Comparison of ENCODE assay signal across 22 cellular contexts in the genomic region with DNA sequence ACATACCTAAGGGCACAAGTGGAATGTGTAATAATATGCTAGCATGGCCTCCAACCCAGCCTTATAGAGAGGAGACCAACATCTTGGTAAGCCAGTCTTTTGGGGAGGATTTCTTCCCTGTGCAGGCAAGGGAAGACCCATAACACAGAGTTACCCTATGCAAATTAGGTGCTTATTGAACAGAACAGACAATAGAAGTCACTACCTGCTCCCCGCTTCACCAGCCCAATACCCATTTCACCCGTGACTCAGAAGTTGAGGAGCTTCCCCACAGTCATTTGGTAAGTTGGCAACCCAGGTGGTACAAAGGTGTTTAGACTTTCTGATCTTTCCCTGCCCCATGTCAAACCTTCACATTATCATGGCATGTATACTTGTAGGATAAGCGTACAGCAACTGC. TPM values are rescaled to one million over a fixed set of nuclear protein-coding genes. Genes with fewer than 3 reads are reported as not detected.
DNase-seq lines count a peak whose midpoint lies in the region; ATAC-seq and TF ChIP-seq lines count a peak whose summit lies in the region.
"Had no signal": no experiment of that assay in that cellular context is flagged by ENCODE, and none has a peak within 500 bp of the region (broad histone marks: within the 10 kb centered on the region; RNA-seq: fewer than 3 reads in every experiment).

No MANE protein-coding gene starts in this region.

- H3K36me3 ChIP-seq in WERI-Rb-1 = no peaks in the 10 kb centered on the region; the same call in 1 of the 2 replicates

- intact Hi-C loops in dorsolateral prefrontal cortex (cut with DNase I) = no loop called here

- peak overlapping the region in 54 of 59 donors; percentile 60 to 97 (median 90) for H3K27ac ChIP-seq in dorsolateral prefrontal cortex
- peak overlapping the region; percentile 96 for H3K27ac ChIP-seq in temporal lobe (ENCODE audit: low read depth, low read length)
- H3K27ac ChIP-seq in WERI-Rb-1 = no peak overlapping the region
- H3K27ac ChIP-seq: 22Rv1, C4-2B, SJSA1 had no signal

- no peaks in the 10 kb centered on the region for H3K9me3 ChIP-seq in WERI-Rb-1 (ENCODE audit: severe bottlenecking)
- H3K9me3 ChIP-seq: Caco-2, SJSA1 had no signal

- peak; percentile 28 to 34 for ATAC-seq in activated CD4-positive, CD25-positive, alpha-beta regulatory T cell treated with anti-CD3 and anti-CD28 coated beads, Interleukin-2, amount 50 U/mL, for 24 hours
- ATAC-seq: CD8-positive, alpha-beta T cell; HepG2; Right ventricle myocardium inferior had no signal

- no peak for DNase-seq in activated CD4-positive, CD25-positive, alpha-beta regulatory T cell (lab: John Stamatoyannopoulos, UW)
- peak; percentile 11 for DNase-seq in stimulated activated CD4-positive, alpha-beta T cell treated with anti-CD3 and anti-CD28 coated beads, Interleukin-1b, Interleukin-23, amount 100 ng/mL, for 48 hours
- no peak for DNase-seq in stimulated activated CD4-positive, alpha-beta T cell treated with anti-CD3 and anti-CD28 coated beads, Interleukin-15, amount 100 ng/mL, for 24 hours
- DNase-seq in dorsolateral prefrontal cortex (no peak), ureter (ENCODE audit: low spot score) (no peak), WERI-Rb-1 (no peak)
- DNase-seq: Caco-2; CD8-positive, alpha-beta T cell; KBM-7; NCI-H1105 treated with DMSO at 0.1 percent for 48 hours; NCI-H146; NCI-H1930; NCI-H2107; NCI-H524; NCI-H774 had no signal

- no peaks in the 10 kb centered on the region for H3K27me3 ChIP-seq in dorsolateral prefrontal cortex
- H3K27me3 ChIP-seq in WERI-Rb-1 (ENCODE audit: insufficient read depth, low read depth, severe bottlenecking) = no peaks in the 10 kb centered on the region
- H3K27me3 ChIP-seq: SJSA1 had no signal

- TF ChIP-seq CTCF in dorsolateral prefrontal cortex (IDR thresholded peaks at IDR 0.05 in 54 of 56, conservative IDR thresholded peaks at IDR 0.05 in 2 of 56; ENCODE audit: low read depth in 1 of 56, partially characterized antibody in 56 of 56) (no peak), WERI-Rb-1 (IDR thresholded peaks at IDR 0.05; ENCODE audit: low read depth, low read length) (no peak)

- no peak overlapping the region for H3K4me3 ChIP-seq in dorsolateral prefrontal cortex
- no peak overlapping the region for H3K4me3 ChIP-seq in WERI-Rb-1 (ENCODE audit: low read depth, low read length)
- H3K4me3 ChIP-seq: SJSA1 had no signal

RNA-seq across cellular contexts. Expression of gene AOPEP, which starts 44.6 kb away (rescaled TPM):
- total RNA-seq in dorsolateral prefrontal cortex (100 to 1,000 TPM in 29 of 120 experiments, 10 to 100 TPM in 91; 51.7 to 157 (median 86.4) TPM), temporal lobe (14.3 TPM), ureter (115 TPM)
